In genomic region chr2:145744541-145745386, GRCh38 we compare ENCODE assay signal across 8 cellular contexts.
DNase-seq lines count a peak whose midpoint lies in the region; ATAC-seq and TF ChIP-seq lines count a peak whose summit lies in the region.

No MANE protein-coding gene starts in this region.

- ATAC-seq in GM21515 (IDR thresholded peaks at IDR 0.05; ENCODE audit: unreplicated experiment) (peak; percentile 69), HG03575 (IDR thresholded peaks at IDR 0.05; ENCODE audit: extremely low read depth, insufficient number of reproducible peaks, low FRiP score, unreplicated experiment) (peak; percentile 79)

- H3K27ac ChIP-seq in coronary artery: no peak overlapping the region

- TF ChIP-seq CTCF in epithelial cell of proximal tubule (conservative IDR thresholded peaks at IDR 0.05; ENCODE audit: low read depth, low read length) (no peak), coronary artery (IDR thresholded peaks at IDR 0.05) (no peak)

- H3K4me3 ChIP-seq in epithelial cell of proximal tubule (ENCODE audit: low read depth, low read length) (no peak overlapping the region), coronary artery (no peak overlapping the region)

- DNase-seq in EL (peak; percentile 86), epithelial cell of proximal tubule (ENCODE audit: low read depth) (peak; percentile 48), DMS153 (lab: John Stamatoyannopoulos, UW) (no peak), KG1 (lab: John Stamatoyannopoulos, UW) (no peak), coronary artery (ENCODE audit: low spot score) (no peak), NCI-H128 (lab: John Stamatoyannopoulos, UW; ENCODE audit: unreplicated experiment) (no peak)

Comparison
In these comparisons a context has a peak if more than half of its experiments do, and no peak if none do; other contexts are left out.
1. DNase-seq: peak in EL (single experiment) and epithelial cell of proximal tubule (single experiment); none in DMS153 (single experiment), KG1 (single experiment), coronary artery (single experiment) and NCI-H128 (single experiment).